Comparison of ENCODE assay signal across 11 cellular contexts in genomic region chr22:17707526-17707925, GRCh38.
DNase-seq lines count a peak whose midpoint lies in the region; ATAC-seq and TF ChIP-seq lines count a peak whose summit lies in the region.
"Had no signal": no experiment of that assay in that cellular context is flagged by ENCODE, and none has a peak within 500 bp of the region (broad histone marks: within the 10 kb centered on the region; RNA-seq: fewer than 3 reads in every experiment).

No MANE protein-coding gene starts in this region.

- no peaks in the 10 kb centered on the region for H3K27me3 Mint-ChIP-seq in endodermal cell (ENCODE audit: insufficient read depth)

- RAD21 ChIA-PET in HCT116 (lab: Charles Lee; ENCODE audit: low non-redundant PET in 1 of 2, low total read pairs in 2 of 2, uncharacterized antibody in 2 of 2, unreplicated experiment in 2 of 2), result no interaction called here

- H3K4me1 ChIP-seq in HCT116 (ENCODE audit: control insufficient read depth in 1 of 2, insufficient read depth in 2 of 2, low read length in 2 of 2) (peaks cover 12 to 21% of the 10 kb centered on the region in 2 experiments; a peak in 3 of 4 replicates), adrenal gland (replicated peaks in 1 of 2) (peaks cover 4 to 41% of the 10 kb centered on the region in 2 donors), endodermal cell (ENCODE audit: control insufficient read depth, insufficient read depth, low read length) (no peaks in the 10 kb centered on the region)

- CTCF ChIA-PET in HCT116 (lab: Charles Lee), result no interaction called here

- H3K9me2 ChIP-seq in HCT116 (ENCODE audit: insufficient read depth), result no peaks in the 10 kb centered on the region

- no peaks in the 10 kb centered on the region for H3K27me3 ChIP-seq in HCT116 (ENCODE audit: insufficient read depth, low read length)
- no peaks in the 10 kb centered on the region for H3K27me3 ChIP-seq in adrenal gland
- H3K27me3 ChIP-seq in endodermal cell (ENCODE audit: control insufficient read depth, insufficient read depth, low read length, poor library complexity, severe bottlenecking), result no peaks in the 10 kb centered on the region

- peak overlapping the region; percentile 82; the same call in 1 of the 2 replicates for H3K4me2 ChIP-seq in HCT116 (ENCODE audit: low read length)

- H3K4me3 ChIP-seq in HCT116 (replicated peaks in 1 of 2; ENCODE audit: low read depth in 1 of 2, low read length in 2 of 2) (no peak overlapping the region), adrenal gland (peak overlapping the region in 2 of 4 donors; percentile 24 to 56), foreskin fibroblast (ENCODE audit: low read depth in 1 of 2, low read length in 2 of 2) (peak overlapping the region; percentile 45 to 47), skin epidermis (no peak overlapping the region), endodermal cell (ENCODE audit: low read length) (no peak overlapping the region)

- no TSS peak for BruUV-seq in HCT116 (replicated peaks; lab: Mats Ljungman, UMichigan)

- H3K9ac ChIP-seq in HCT116 (ENCODE audit: low read length) (no peak overlapping the region), endodermal cell (ENCODE audit: extremely low read depth, low read length, poor library complexity, severe bottlenecking) (no peak overlapping the region)

- no peaks in the 10 kb centered on the region for H4K20me1 ChIP-seq in HCT116 (ENCODE audit: insufficient read depth)

- ATAC-seq in HCT116, result no peak

- TF ChIP-seq POLR2A in HCT116 (IDR thresholded peaks at IDR 0.05; ENCODE audit: borderline replicate concordance, extremely low read depth, insufficient read depth, insufficient read length) (no peak), adrenal gland (IDR thresholded peaks at IDR 0.05) (no peak)

- H2AFZ ChIP-seq in HCT116 (ENCODE audit: low read depth, low read length, poor library complexity, severe bottlenecking), result no peak overlapping the region

- H3K27ac Mint-ChIP-seq in endodermal cell, result no peak overlapping the region

- peaks cover 4% of the 10 kb centered on the region for H3K4me1 Mint-ChIP-seq in endodermal cell

- H3K36me3 ChIP-seq in HCT116 (ENCODE audit: control insufficient read depth in 1 of 2, insufficient read depth in 2 of 2, low read length in 2 of 2) (no peaks in the 10 kb centered on the region), adrenal gland (replicated peaks in 1 of 2) (peaks cover 0 to 7% of the 10 kb centered on the region in 2 donors), endodermal cell (ENCODE audit: control insufficient read depth, insufficient read depth, low read length) (peaks cover 50% of the 10 kb centered on the region)

- DNase-seq in HCT116 (ENCODE audit: low read depth, low spot score) (no peak), adrenal gland (no peak), foreskin fibroblast (no peak), endodermal cell (no peak), posterior cingulate gyrus (no peak)
- DNase-seq in effector CD8-positive, alpha-beta T cell (lab: John Stamatoyannopoulos, UW), result no peak
- DNase-seq in activated T-cell treated with anti-CD3 and anti-CD28 coated beads, Interleukin-2, amount 50 U/mL, for 1 hour, result no peak
- DNase-seq: activated T-cell treated with anti-CD3 and anti-CD28 coated beads for 4 hours; effector memory CD4-positive, alpha-beta T cell; stimulated activated CD4-positive, alpha-beta T cell treated with anti-CD3 and anti-CD28 coated beads, Interleukin-4, amount 100 ng/mL, for 24 hours had no signal

- whole genome bisulfite sequencing in adrenal gland, 4 donors, result 27 to 46% (median 35%) methylated on average over 3 of the region's 3 CpGs
- WGBS in endodermal cell (ENCODE audit: insufficient coverage in 1 of 2, insufficient read length in 1 of 2), 2 experiments, result 100% methylated on average over 1 to 3 of the region's 3 CpGs

- POLR2A ChIA-PET in HCT116 (lab: Charles Lee), result interaction anchor here (1.6 kb wide), 1 partner anchor 19 kb away, joined by 3 read pairs; no protein-coding TSS in a partner anchor

- intact Hi-C loops in HCT116 (cut with micrococcal nuclease) (no loop called here), adrenal gland (cut with DNase I) (no loop called here), posterior cingulate gyrus (cut with DNase I) (no loop called here)

- TF ChIP-seq RAD21 in HCT116 (IDR thresholded peaks at IDR 0.05; ENCODE audit: low read depth), result no peak

- no peaks in the 10 kb centered on the region for H3K9me3 ChIP-seq in HCT116 (ENCODE audit: control insufficient read depth in 1 of 2, insufficient read depth in 1 of 2, low read depth in 1 of 2, low read length in 2 of 2)
- H3K9me3 ChIP-seq in adrenal gland (replicated peaks in 1 of 3), result no peaks in the 10 kb centered on the region
- H3K9me3 ChIP-seq in endodermal cell (ENCODE audit: control insufficient read depth, low read length), result peaks cover 3% of the 10 kb centered on the region

- H3K27ac ChIP-seq in HCT116 (ENCODE audit: low read depth, low read length) (peak overlapping the region; percentile 69; the same call in 1 of the 2 replicates), adrenal gland (peak overlapping the region; percentile 69 to 82 (median 79)), skin epidermis (peak overlapping the region in 15 of 21 experiments; percentile 27 to 81 (median 71)), endodermal cell (ENCODE audit: low read depth, low read length) (no peak overlapping the region)

- TF ChIP-seq CTCF in HCT116 (IDR thresholded peaks at IDR 0.05 in 2 of 3, conservative IDR thresholded peaks at IDR 0.05 in 1 of 3; ENCODE audit: borderline replicate concordance in 1 of 3, insufficient read depth in 1 of 3, low read depth in 2 of 3, low read length in 2 of 3) (no peak), adrenal gland (IDR thresholded peaks at IDR 0.05) (no peak), foreskin fibroblast (IDR thresholded peaks at IDR 0.05; ENCODE audit: low read depth, low read length) (no peak), endodermal cell (conservative IDR thresholded peaks at IDR 0.05) (no peak)

- H3K9me3 Mint-ChIP-seq in endodermal cell, result no peaks in the 10 kb centered on the region

- H3K79me2 ChIP-seq in HCT116 (ENCODE audit: insufficient read depth, low read length), result no peaks in the 10 kb centered on the region

- H3K36me3 Mint-ChIP-seq in endodermal cell (ENCODE audit: low read depth), result peaks cover 45% of the 10 kb centered on the region

- no peak overlapping the region for H3K4me3 Mint-ChIP-seq in endodermal cell

TF ChIP-seq in HCT116, 20 proteins besides CTCF, POLR2A, EP300 and RAD21:
- TF ChIP-seq POLR2AphosphoS5 (IDR thresholded peaks at IDR 0.05; ENCODE audit: low read depth, low read length) (no peak), EZH2 (IDR thresholded peaks at IDR 0.05) (no peak), EGR1 (IDR thresholded peaks at IDR 0.05; ENCODE audit: low read depth) (no peak), ZNF274 (IDR thresholded peaks at IDR 0.05; ENCODE audit: low read depth, low read length) (no peak), JUND (IDR thresholded peaks at IDR 0.05) (no peak), CBX3 (IDR thresholded peaks at IDR 0.05; ENCODE audit: low read depth) (no peak), ATF3 (IDR thresholded peaks at IDR 0.05) (no peak), EZH2phosphoT487 (IDR thresholded peaks at IDR 0.05; ENCODE audit: borderline replicate concordance) (no peak), ELF1 (IDR thresholded peaks at IDR 0.05; ENCODE audit: borderline replicate concordance, low read depth) (no peak), FOSL1 (IDR thresholded peaks at IDR 0.05; ENCODE audit: low read depth) (no peak), CEBPB (IDR thresholded peaks at IDR 0.05; ENCODE audit: low read depth) (no peak), SIN3A (IDR thresholded peaks at IDR 0.05; ENCODE audit: low read depth) (no peak), TCF7L2 (IDR thresholded peaks at IDR 0.05; ENCODE audit: borderline replicate concordance, extremely low read depth, insufficient read depth, insufficient read length) (no peak), ZBTB33 (IDR thresholded peaks at IDR 0.05; ENCODE audit: extremely low read depth, insufficient replicate concordance, low read length) (no peak), ZFX (IDR thresholded peaks at IDR 0.05) (no peak), SRF (IDR thresholded peaks at IDR 0.05; ENCODE audit: low read depth) (no peak)

Comparison
In these comparisons a context has a peak if more than half of its experiments do, and no peak if none do; other contexts are left out.
1. H3K4me3 ChIP-seq: peak in foreskin fibroblast (2 of 2); none in HCT116 (0 of 2), skin epidermis (0 of 7) and endodermal cell (single experiment).